ENCODE assay signal across 1 cellular context in genomic region chr1:181038399-181038873, GRCh38.
TF ChIP-seq lines count a peak whose summit lies in the region.

No MANE protein-coding gene starts in this region.

TF ChIP-seq in GM12878, 131 proteins besides CTCF, POLR2A, EP300 and RAD21:
- TF ChIP-seq SMC3 (IDR thresholded peaks at IDR 0.05; ENCODE audit: borderline replicate concordance, low read length) (peak; percentile 86), ZSCAN29 (IDR thresholded peaks at IDR 0.05) (no peak), MTA2 (IDR thresholded peaks at IDR 0.05; ENCODE audit: low read depth) (no peak), MEF2B (IDR thresholded peaks at IDR 0.05; ENCODE audit: partially characterized antibody, poor library complexity, severe bottlenecking) (peak; percentile 62), IKZF1 (conservative IDR thresholded peaks at IDR 0.05) (peak; percentile 76; the same call in 1 of the 2 replicates), SRF (IDR thresholded peaks at IDR 0.05; ENCODE audit: low read depth in 2 of 2, low read length in 2 of 2) (0 out of 4 replicates have a peak, but pooled peaks of 1 of the 2 experiments have one; percentile 29), NBN (IDR thresholded peaks at IDR 0.05) (0 out of 2 replicates have a peak, but pooled peaks have one; percentile 35), ZZZ3 (IDR thresholded peaks at IDR 0.05; ENCODE audit: control insufficient read depth, insufficient read length, low read depth) (no peak), RUNX3 (IDR thresholded peaks at IDR 0.05; ENCODE audit: low read length) (peak; percentile 8; the same call in 1 of the 2 replicates), PRDM15 (CRISPR knock-in tag; IDR thresholded peaks at IDR 0.05) (no peak), EED (IDR thresholded peaks at IDR 0.05; ENCODE audit: low read depth) (0 out of 2 replicates have a peak, but pooled peaks have one; percentile 40), CEBPZ (IDR thresholded peaks at IDR 0.05; ENCODE audit: low read depth, low read length) (no peak), GATAD2B (conservative IDR thresholded peaks at IDR 0.05; ENCODE audit: low read depth) (peak; percentile 61; the same call in 1 of the 2 replicates), ATF7 (IDR thresholded peaks at IDR 0.05; ENCODE audit: low read depth) (0 out of 2 replicates have a peak, but pooled peaks have one; percentile 30), IKZF2 (IDR thresholded peaks at IDR 0.05) (peak; percentile 32 to 70; a peak in 2 of 4 replicates), WRNIP1 (IDR thresholded peaks at IDR 0.05; ENCODE audit: borderline replicate concordance, low read depth, low read length) (0 out of 2 replicates have a peak, but pooled peaks have one; percentile 70), MLLT1 (IDR thresholded peaks at IDR 0.05) (peak; percentile 71; the same call in 1 of the 2 replicates), SMARCA5 (IDR thresholded peaks at IDR 0.05) (peak; percentile 47; the same call in 1 of the 2 replicates), NFXL1 (IDR thresholded peaks at IDR 0.05; ENCODE audit: borderline replicate concordance) (no peak), SREBF1 (IDR thresholded peaks at IDR 0.05; ENCODE audit: low read length) (no peak), CREB1 (IDR thresholded peaks at IDR 0.05; ENCODE audit: low read depth) (0 out of 2 replicates have a peak, but pooled peaks have one; percentile 8), CREM (IDR thresholded peaks at IDR 0.05; ENCODE audit: low read depth) (peak; percentile 49; the same call in 1 of the 2 replicates), YY1 (IDR thresholded peaks at IDR 0.05; ENCODE audit: low read depth, low read length) (peak; percentile 54; the same call in 1 of the 2 replicates), RELB (IDR thresholded peaks at IDR 0.05; ENCODE audit: low read depth) (peak; percentile 65; the same call in 1 of the 2 replicates)
